Comparison of ENCODE assay signal across 32 cellular contexts in the genomic region with DNA sequence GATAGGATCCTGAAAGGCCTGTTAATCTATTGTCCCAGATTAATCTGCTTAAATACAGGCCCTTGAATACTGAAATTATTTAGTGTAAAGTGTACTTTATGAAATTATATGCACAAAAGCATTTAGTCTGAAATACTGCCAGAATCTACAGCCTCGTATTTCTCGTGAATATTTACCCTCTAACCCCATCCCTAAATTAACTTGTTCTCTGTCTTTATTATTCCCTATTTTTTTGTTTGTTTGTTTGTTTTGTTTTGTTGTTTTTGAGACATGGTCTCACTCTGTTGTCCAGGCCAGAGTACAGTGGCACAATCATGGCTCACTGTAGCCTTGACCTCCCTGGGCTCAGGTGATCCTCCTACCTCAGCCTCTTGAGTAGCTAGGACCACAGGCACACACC. TPM values are rescaled to one million over a fixed set of nuclear protein-coding genes. Genes with fewer than 3 reads are reported as not detected.
DNase-seq lines count a peak whose midpoint lies in the region; ATAC-seq, FAIRE-seq and TF ChIP-seq lines count a peak whose summit lies in the region.
"Had no signal": no experiment of that assay in that cellular context is flagged by ENCODE, and none has a peak within 500 bp of the region (broad histone marks: within the 10 kb centered on the region; RNA-seq: fewer than 3 reads in every experiment).

No MANE protein-coding gene starts in this region.

- H3K27me3 ChIP-seq in K562 (ENCODE audit: control insufficient read depth in 2 of 2, insufficient read depth in 2 of 2, low read length in 2 of 2): no peaks in the 10 kb centered on the region

- H3K79me2 ChIP-seq in K562 (ENCODE audit: control insufficient read depth, insufficient read depth, low read length): peaks cover 33% of the 10 kb centered on the region

- POLR2A ChIA-PET in K562 (lab: Yijun Ruan, JAX): interaction anchor here (0.6 to 1.4 kb wide), 3 partner anchors 27 to 116 kb away, joined by 3 to 5 read pairs (median 3); partner anchors contain the start of gene ING3

- peaks cover 3% of the 10 kb centered on the region; the same call in 2 of the 3 replicates for H3K36me3 ChIP-seq in K562 (ENCODE audit: control insufficient read depth, insufficient read depth, low read length)
- H3K36me3 ChIP-seq: BE2C; BLaER1; BLaER1 treated with 17β-estradiol and CSF1 and Interleukin-3, amounts not matched to agents 10 nM and 100 nM had no signal

- H3K4me2 ChIP-seq in K562 (ENCODE audit: insufficient read depth, low read length): no peak overlapping the region
- H3K4me2 ChIP-seq: A549; BLaER1; BLaER1 treated with 17β-estradiol and CSF1 and Interleukin-3, amounts not matched to agents 10 nM and 100 nM had no signal

- H3K27ac Mint-ChIP-seq in mesothelial cell of epicardium: peak overlapping the region; percentile 36
- H3K27ac Mint-ChIP-seq: B cell; CD14-positive monocyte; CD4-positive, alpha-beta memory T cell; CD4-positive, alpha-beta T cell; CD4-positive, CD25-positive, alpha-beta regulatory T cell; CD8-positive, alpha-beta T cell had no signal

- TF ChIP-seq CTCF in K562 (IDR thresholded peaks at IDR 0.05 in 2 of 3, conservative IDR thresholded peaks at IDR 0.05 in 1 of 3; ENCODE audit: insufficient read depth in 2 of 3, low read depth in 1 of 3, low read length in 3 of 3) (no peak), mesothelial cell of epicardium (IDR thresholded peaks at IDR 0.05; ENCODE audit: unreplicated experiment) (no peak)

- no peak overlapping the region for H3K4me3 Mint-ChIP-seq in mesothelial cell of epicardium
- H3K4me3 Mint-ChIP-seq: B cell; CD14-positive monocyte; CD4-positive, alpha-beta memory T cell; CD4-positive, alpha-beta T cell; CD4-positive, CD25-positive, alpha-beta regulatory T cell; CD8-positive, alpha-beta memory T cell; CD8-positive, alpha-beta T cell had no signal

- no peak for TF ChIP-seq POLR2A in K562 (conservative IDR thresholded peaks at IDR 0.05)

- H3K9me3 Mint-ChIP-seq in mesothelial cell of epicardium: no peaks in the 10 kb centered on the region
- H3K9me3 Mint-ChIP-seq: CD14-positive monocyte; CD4-positive, alpha-beta memory T cell; CD4-positive, alpha-beta T cell; CD8-positive, alpha-beta memory T cell; CD8-positive, alpha-beta T cell had no signal

- BruUV-seq in K562 (replicated peaks; lab: Mats Ljungman, UMichigan): no TSS peak

- H3K4me1 ChIP-seq in K562 (replicated peaks in 1 of 2; ENCODE audit: control insufficient read depth in 2 of 2, insufficient read depth in 2 of 2, low read length in 2 of 2): peaks cover 16 to 45% of the 10 kb centered on the region in 2 experiments

- DNase-seq in K562 (ENCODE audit: extremely low read depth in 1 of 4, low spot score in 3 of 4) (no peak), mesothelial cell of epicardium (ENCODE audit: low spot score in 2 of 2, unreplicated experiment in 2 of 2) (no peak), OCI-M2 (lab: John Stamatoyannopoulos, UW; ENCODE audit: unreplicated experiment) (no peak), DMS 273 treated with DMSO at 0.1 percent for 48 hours (lab: John Stamatoyannopoulos, UW) (no peak)
- DNase-seq: 8988T; ACHN; AML-193; C1 segment of cervical spinal cord; Caco-2; Calu3; CD4-positive, alpha-beta memory T cell; CD4-positive, alpha-beta T cell; CD4-positive, CD25-positive, alpha-beta regulatory T cell; CD8-positive, alpha-beta memory T cell; CD8-positive, alpha-beta T cell; COR-L47; DMS153; DMS53; DMS79; DMS79 treated with DMSO at 0.1 percent for 48 hours; DND-41; EL had no signal

- H4K20me1 ChIP-seq in K562 (replicated peaks; ENCODE audit: control insufficient read depth, insufficient read depth, low read length): no peaks in the 10 kb centered on the region
- H4K20me1 ChIP-seq: BLaER1; BLaER1 treated with 17β-estradiol and CSF1 and Interleukin-3, amounts not matched to agents 10 nM and 100 nM had no signal

- peaks cover 23% of the 10 kb centered on the region for H3K27me3 Mint-ChIP-seq in mesothelial cell of epicardium (ENCODE audit: low read depth)

- FAIRE-seq in K562 (lab: Jason Lieb, UNC): no peak
- FAIRE-seq: A204.1, A549, D721Med had no signal

- H3K4me3 ChIP-seq in K562: no peak overlapping the region
- H3K4me3 ChIP-seq: A549; BLaER1; BLaER1 treated with 17β-estradiol and CSF1 and Interleukin-3, amounts not matched to agents 10 nM and 100 nM had no signal

- ATAC-seq in K562: no peak
- ATAC-seq: A549; CD8-positive, alpha-beta T cell had no signal

- H3K9me1 ChIP-seq in K562 (ENCODE audit: control insufficient read depth, insufficient read depth, low read length): no peaks in the 10 kb centered on the region

- H3K9ac ChIP-seq in K562 (ENCODE audit: insufficient read depth in 1 of 2, low read depth in 2 of 2, low read length in 2 of 2): no peak overlapping the region
- H3K9ac ChIP-seq: BLaER1 had no signal

- intact Hi-C loops in K562 (cut with micrococcal nuclease): loop anchor here (5.0 to 10.0 kb wide), 4 partner anchors 179 to 559 kb away; partner anchors contain the start of gene FAM3C

- 66% methylated on average over 2 of the region's 2 CpGs for WGBS in K562 (ENCODE audit: insufficient coverage, low coverage, missing lambda C conversion rate)

- H3K27ac ChIP-seq in K562 (ENCODE audit: extremely low read depth, low read depth, low read length): 0 out of 3 replicates have a peak overlapping the region, but pooled peaks have one; percentile 1
- H3K27ac ChIP-seq: 22Rv1; A549; BLaER1; BLaER1 treated with 17β-estradiol and CSF1 and Interleukin-3, amounts not matched to agents 10 nM and 100 nM; C4-2B had no signal

- no peak for TF ChIP-seq EP300 in K562 (IDR thresholded peaks at IDR 0.05; ENCODE audit: low read length)

- H2AFZ ChIP-seq in K562 (ENCODE audit: low read depth, low read length): no peak overlapping the region

- CTCF ChIA-PET in K562 (lab: Yijun Ruan, JAX; ENCODE audit: low intra/inter-chr PET ratio): interaction anchor here (8.5 kb wide), 1 partner anchor 93 kb away, joined by 129 read pairs; no protein-coding TSS in a partner anchor

- H3K9me3 ChIP-seq in K562 (replicated peaks; ENCODE audit: control insufficient read depth, insufficient read depth, low read depth, low read length): no peaks in the 10 kb centered on the region
- H3K9me3 ChIP-seq: A549; BE2C; BLaER1; BLaER1 treated with 17β-estradiol and CSF1 and Interleukin-3, amounts not matched to agents 10 nM and 100 nM; Caco-2 had no signal

- H3K36me3 Mint-ChIP-seq in mesothelial cell of epicardium: no peaks in the 10 kb centered on the region
- H3K36me3 Mint-ChIP-seq: CD14-positive monocyte; CD4-positive, alpha-beta memory T cell; CD4-positive, CD25-positive, alpha-beta regulatory T cell; CD8-positive, alpha-beta memory T cell; CD8-positive, alpha-beta T cell had no signal

- H3K4me1 Mint-ChIP-seq in mesothelial cell of epicardium: peaks cover 39% of the 10 kb centered on the region

- no peak for TF ChIP-seq RAD21 in K562 (CRISPR knock-in tag; conservative IDR thresholded peaks at IDR 0.05 in 1 of 2, IDR thresholded peaks at IDR 0.05 in 1 of 2)

- in situ Hi-C loops in K562 (cut with MboI): no loop called here

TF ChIP-seq in K562, 482 proteins besides CTCF, POLR2A, EP300 and RAD21 (continues in another document):
- TF ChIP-seq TGIF2 (CRISPR knock-in tag; IDR thresholded peaks at IDR 0.05): no peak
- no peak for TF ChIP-seq CHD2 (IDR thresholded peaks at IDR 0.05; ENCODE audit: low read depth, low read length)
- no peak for TF ChIP-seq MYNN (IDR thresholded peaks at IDR 0.05)
- no peak for TF ChIP-seq MYNN (CRISPR knock-in tag; IDR thresholded peaks at IDR 0.05)

RNA-seq across cellular contexts. Expression of gene CPED1, which starts 2.7 kb away (rescaled TPM):
- 894 and 1,629 TPM in 2 replicates for total RNA-seq in K562 (2011; cell fraction: chromatin; rRNA removed; ENCODE audit: low replicate concordance)
- total RNA-seq in K562 (2011; cell fraction: nucleolus; rRNA removed): 336 and 368 TPM in 2 replicates
- total RNA-seq in K562 (2011; cell fraction: nucleoplasm; rRNA removed): 603 and 625 TPM in 2 replicates
- total RNA-seq in K562 (2014; rRNA removed) (228 and 247 TPM in 2 replicates), K562 (2014; rRNA removed; fragmentation: Illumina TruSeq; extraction: Trizol) (393 and 413 TPM in 2 replicates), K562 (2015; rRNA removed; fragmentation: Illumina TruSeq; extraction: Trizol) (254 and 267 TPM in 2 replicates), K562 (2021) (290 and 301 TPM in 2 replicates), mesothelial cell of epicardium (23.9 to 26.4 TPM (median 25.6 TPM) in 3 replicates)
- polyA plus RNA-seq in K562 (2011; rRNA removed) (205 and 316 TPM in 2 replicates), K562 (2014; fragmentation: Illumina TruSeq; extraction: Trizol) (288 and 329 TPM in 2 replicates), K562 (2014; fragmentation: Nextera tagmentation; extraction: Ambion mirVana) (100 to 1,000 TPM; 221 to 292 TPM), K562 (2014; rRNA removed) (195 and 210 TPM in 2 replicates)
- polyA plus RNA-seq in K562 (2011; cell fraction: cytosol; rRNA removed): 91.5 and 147 TPM in 2 replicates
- polyA plus RNA-seq in K562 (2011; cell fraction: nucleus; rRNA removed): 211 and 239 TPM in 2 replicates
- 152 and 202 TPM in 2 replicates for polyA plus RNA-seq in K562 (2012)
- 717 and 810 TPM in 2 replicates for polyA minus RNA-seq in K562 (2011; rRNA and poly(A)+ RNA removed)
- 96.8 and 138 TPM in 2 replicates for polyA minus RNA-seq in K562 (2011; cell fraction: cytosol; rRNA and poly(A)+ RNA removed)
- 704 and 866 TPM in 2 replicates for polyA minus RNA-seq in K562 (2011; cell fraction: nucleus; rRNA and poly(A)+ RNA removed)
- total RNA-seq: CD8-positive, alpha-beta T cell had no signal
- polyA plus RNA-seq: CD4-positive, alpha-beta memory T cell; CD8-positive, alpha-beta memory T cell had no signal

RNA-seq across cellular contexts. Expression of gene ING3, which starts 35.3 kb away (rescaled TPM):
- 16.8 and 65.4 TPM in 2 replicates for total RNA-seq in K562 (2011; cell fraction: chromatin; rRNA removed; ENCODE audit: low replicate concordance)
- total RNA-seq in K562 (2011; cell fraction: nucleolus; rRNA removed): 11.8 and 15.3 TPM in 2 replicates
- total RNA-seq in K562 (2011; cell fraction: nucleoplasm; rRNA removed): 29.0 and 51.5 TPM in 2 replicates
- 19.8 and 22.8 TPM in 2 replicates for total RNA-seq in K562 (2014; rRNA removed)
- 50.4 and 59.3 TPM in 2 replicates for total RNA-seq in K562 (2014; rRNA removed; fragmentation: Illumina TruSeq; extraction: Trizol)
- total RNA-seq in K562 (2015; rRNA removed; fragmentation: Illumina TruSeq; extraction: Trizol): 38.8 and 43.9 TPM in 2 replicates
- total RNA-seq in K562 (2021): 37.0 and 38.1 TPM in 2 replicates
- polyA plus RNA-seq in K562 (2011; rRNA removed): 38.2 and 54.6 TPM in 2 replicates
- 8.1 and 14.7 TPM in 2 replicates for polyA plus RNA-seq in K562 (2011; cell fraction: cytosol; rRNA removed)
- 19.7 and 49.3 TPM in 2 replicates for polyA plus RNA-seq in K562 (2011; cell fraction: nucleus; rRNA removed)
- polyA plus RNA-seq in K562 (2012): 34.5 and 42.1 TPM in 2 replicates
- polyA plus RNA-seq in K562 (2014; fragmentation: Illumina TruSeq; extraction: Trizol): 50.3 and 58.0 TPM in 2 replicates
- polyA plus RNA-seq in K562 (2014; fragmentation: Nextera tagmentation; extraction: Ambion mirVana): 100 to 1,000 TPM; 216 to 233 TPM
- 36.0 and 43.8 TPM in 2 replicates for polyA plus RNA-seq in K562 (2014; rRNA removed)
- 54.3 and 56.3 TPM in 2 replicates for polyA minus RNA-seq in K562 (2011; rRNA and poly(A)+ RNA removed)
- 12.3 and 13.2 TPM in 2 replicates for polyA minus RNA-seq in K562 (2011; cell fraction: cytosol; rRNA and poly(A)+ RNA removed)
- polyA minus RNA-seq in K562 (2011; cell fraction: nucleus; rRNA and poly(A)+ RNA removed): 27.2 and 55.6 TPM in 2 replicates
- total RNA-seq in mesothelial cell of epicardium: 19.2 to 22.7 TPM (median 20.2 TPM) in 3 replicates
